ENCODE assay signal across 17 cellular contexts in genomic region chr17:3851461-3852100, GRCh38. TPM values are rescaled to one million over a fixed set of nuclear protein-coding genes. Genes with fewer than 3 reads are reported as not detected.
DNase-seq lines count a peak whose midpoint lies in the region; ATAC-seq and TF ChIP-seq lines count a peak whose summit lies in the region.
"Had no signal": no experiment of that assay in that cellular context is flagged by ENCODE, and none has a peak within 500 bp of the region (broad histone marks: within the 10 kb centered on the region; RNA-seq: fewer than 3 reads in every experiment).

No MANE protein-coding gene starts in this region.

- H3K4me3 ChIP-seq in neuronal stem cell (ENCODE audit: low read length in 2 of 2) = no peak overlapping the region
- no peak overlapping the region for H3K4me3 ChIP-seq in suprapubic skin
- H3K4me3 ChIP-seq: BLaER1 treated with 17β-estradiol and CSF1 and Interleukin-3, amounts not matched to agents 10 nM and 100 nM had no signal

- peak overlapping the region; percentile 78 for H2BK12ac ChIP-seq in neuronal stem cell (ENCODE audit: low read length)

- no CpG with 5 or more reads among the region's 24 CpGs for WGBS in neuronal stem cell (ENCODE audit: extremely low coverage in 2 of 2, insufficient read length in 2 of 2, insufficient replicate concordance in 1 of 2), 2 donors
- 75% methylated on average over 24 of the region's 24 CpGs for WGBS in suprapubic skin

- peak overlapping the region; percentile 18 for H2BK15ac ChIP-seq in neuronal stem cell (ENCODE audit: low read length)

- H4K8ac ChIP-seq in neuronal stem cell (ENCODE audit: low read depth, low read length) = no peak overlapping the region

- H3K36me3 Mint-ChIP-seq in activated naive CD4-positive, alpha-beta T cell treated with anti-CD3 and anti-CD28 coated beads, Interleukin-2, amount 50 U/mL, for 72 hours = no peaks in the 10 kb centered on the region
- H3K36me3 Mint-ChIP-seq in activated B cell treated with CpG ODN at 0.5 μM for 24 hours (ENCODE audit: low read depth) = no peaks in the 10 kb centered on the region
- H3K36me3 Mint-ChIP-seq: CD4-positive, CD25-positive, alpha-beta regulatory T cell; IgD-negative memory B cell had no signal

- no peak overlapping the region for H4K91ac ChIP-seq in neuronal stem cell (ENCODE audit: low read depth, low read length, poor library complexity)

- peak overlapping the region; percentile 95 for H2AK5ac ChIP-seq in neuronal stem cell (ENCODE audit: low read depth, low read length)

- H3K9ac ChIP-seq in neuronal stem cell (ENCODE audit: low read depth, low read length, poor library complexity) = no peak overlapping the region

- TF ChIP-seq EP300 in suprapubic skin (IDR thresholded peaks at IDR 0.05) = no peak

- no peak overlapping the region for H3K23ac ChIP-seq in neuronal stem cell (ENCODE audit: low read depth, low read length, poor library complexity)

- no peak for TF ChIP-seq POLR2A in suprapubic skin (IDR thresholded peaks at IDR 0.05)

- intact Hi-C loops in activated B cell treated with CpG ODN at 0.5 μM for 24 hours (cut with micrococcal nuclease) = no loop called here

- no peaks in the 10 kb centered on the region for H3K4me1 ChIP-seq in neuronal stem cell (ENCODE audit: control insufficient read depth in 2 of 2, insufficient read depth in 1 of 2, low read depth in 1 of 2, low read length in 2 of 2)
- H3K4me1 ChIP-seq in suprapubic skin = peaks cover 2% of the 10 kb centered on the region

- H2AFZ ChIP-seq in neuronal stem cell (ENCODE audit: low read length) = no peak overlapping the region

- no peak overlapping the region for H3K27ac ChIP-seq in neuronal stem cell (replicated peaks; ENCODE audit: low read length)
- no peak overlapping the region for H3K27ac ChIP-seq in suprapubic skin
- H3K27ac ChIP-seq: BLaER1 treated with 17β-estradiol and CSF1 and Interleukin-3, amounts not matched to agents 10 nM and 100 nM had no signal

- no peak overlapping the region for H3K4me3 Mint-ChIP-seq in activated B cell treated with CpG ODN at 0.5 μM for 24 hours
- H3K4me3 Mint-ChIP-seq: CD4-positive, CD25-positive, alpha-beta regulatory T cell; H9; IgD-negative memory B cell had no signal

- H3K27ac Mint-ChIP-seq in activated naive CD4-positive, alpha-beta T cell treated with anti-CD3 and anti-CD28 coated beads, Interleukin-2, amount 50 U/mL, for 72 hours = peak overlapping the region; percentile 6 to 70
- peak overlapping the region; percentile 66 for H3K27ac Mint-ChIP-seq in activated B cell treated with CpG ODN at 0.5 μM for 24 hours
- H3K27ac Mint-ChIP-seq: IgD-negative memory B cell had no signal

- no peaks in the 10 kb centered on the region for H3K36me3 ChIP-seq in neuronal stem cell (replicated peaks in 1 of 2; ENCODE audit: control insufficient read depth in 2 of 2, insufficient read depth in 2 of 2, low read length in 2 of 2)
- no peaks in the 10 kb centered on the region for H3K36me3 ChIP-seq in suprapubic skin
- H3K36me3 ChIP-seq: BLaER1 treated with 17β-estradiol and CSF1 and Interleukin-3, amounts not matched to agents 10 nM and 100 nM had no signal

- DNase-seq in activated naive CD4-positive, alpha-beta T cell treated with anti-CD3 and anti-CD28 coated beads, Interleukin-2, amount 50 U/mL, for 72 hours (ENCODE audit: low spot score in 2 of 2) = no peak
- no peak for DNase-seq in activated naive CD4-positive, alpha-beta T cell (lab: John Stamatoyannopoulos, UW)
- DNase-seq in activated B cell treated with CpG ODN at 0.5 μM for 24 hours = no peak
- no peak for DNase-seq in neuronal stem cell (ENCODE audit: low spot score)
- DNase-seq in suprapubic skin (ENCODE audit: low spot score in 2 of 2) = peak; percentile 52 to 54
- DNase-seq in COR-L47 (lab: John Stamatoyannopoulos, UW) = no peak
- no peak for DNase-seq in NCI-H2227 (lab: John Stamatoyannopoulos, UW; ENCODE audit: unreplicated experiment)
- DNase-seq: ACHN; Calu3; CD4-positive, CD25-positive, alpha-beta regulatory T cell; DMS 273 treated with DMSO at 0.1 percent for 48 hours; EL; GOT3; H9 had no signal

- no peak for ATAC-seq in activated naive CD4-positive, alpha-beta T cell treated with anti-CD3 and anti-CD28 coated beads, Interleukin-2, amount 50 U/mL, for 72 hours
- ATAC-seq in activated B cell treated with CpG ODN at 0.5 μM for 24 hours (ENCODE audit: low read depth) (no peak), HG03442 (IDR thresholded peaks at IDR 0.05; ENCODE audit: unreplicated experiment) (no peak)

- peak overlapping the region; percentile 47 for H3K14ac ChIP-seq in neuronal stem cell (ENCODE audit: low read length)

- peaks cover 0 to 1% (median 0%) of the 10 kb centered on the region in 3 experiments for H3K27me3 ChIP-seq in neuronal stem cell (ENCODE audit: control insufficient read depth in 3 of 3, insufficient read depth in 3 of 3, low read depth in 1 of 3, low read length in 3 of 3)
- no peaks in the 10 kb centered on the region for H3K27me3 ChIP-seq in suprapubic skin
- H3K27me3 ChIP-seq: BLaER1 treated with 17β-estradiol and CSF1 and Interleukin-3, amounts not matched to agents 10 nM and 100 nM had no signal

- H3K4ac ChIP-seq in neuronal stem cell (ENCODE audit: low read length) = no peak overlapping the region

- no peaks in the 10 kb centered on the region for H3K9me3 Mint-ChIP-seq in activated naive CD4-positive, alpha-beta T cell treated with anti-CD3 and anti-CD28 coated beads, Interleukin-2, amount 50 U/mL, for 72 hours
- no peaks in the 10 kb centered on the region for H3K9me3 Mint-ChIP-seq in activated B cell treated with CpG ODN at 0.5 μM for 24 hours
- H3K9me3 Mint-ChIP-seq: CD4-positive, CD25-positive, alpha-beta regulatory T cell; IgD-negative memory B cell had no signal

- H3K4me2 ChIP-seq in neuronal stem cell (ENCODE audit: insufficient read depth, low read length, poor library complexity, severe bottlenecking) = no peak overlapping the region

- H3K79me1 ChIP-seq in neuronal stem cell (ENCODE audit: low read depth, low read length) = no peaks in the 10 kb centered on the region

- no peaks in the 10 kb centered on the region for H3K4me1 Mint-ChIP-seq in activated B cell treated with CpG ODN at 0.5 μM for 24 hours

- no peak for TF ChIP-seq CTCF in activated B cell treated with CpG ODN at 0.5 μM for 24 hours (IDR thresholded peaks at IDR 0.05)
- TF ChIP-seq CTCF in suprapubic skin (IDR thresholded peaks at IDR 0.05) = no peak

- peaks cover 0 to 1% of the 10 kb centered on the region in 2 donors for H3K9me3 ChIP-seq in neuronal stem cell (replicated peaks in 1 of 2; ENCODE audit: control insufficient read depth in 2 of 2, insufficient read depth in 1 of 2, low read depth in 1 of 2, low read length in 2 of 2)
- H3K9me3 ChIP-seq in suprapubic skin = no peaks in the 10 kb centered on the region
- H3K9me3 ChIP-seq: BLaER1 treated with 17β-estradiol and CSF1 and Interleukin-3, amounts not matched to agents 10 nM and 100 nM had no signal

- POLR2A ChIA-PET in activated B cell treated with CpG ODN at 0.5 μM for 24 hours (lab: Charles Lee) = no interaction called here

- CTCF ChIA-PET in activated B cell treated with CpG ODN at 0.5 μM for 24 hours (lab: Charles Lee) = interaction anchor here (1.2 kb wide), 1 partner anchor 8 kb away, joined by 3 read pairs; no protein-coding TSS in a partner anchor

- no peak overlapping the region for H2BK5ac ChIP-seq in neuronal stem cell (ENCODE audit: low read length)

- H2BK120ac ChIP-seq in neuronal stem cell (ENCODE audit: low read depth, low read length) = peak overlapping the region; percentile 87

- H3K18ac ChIP-seq in neuronal stem cell (ENCODE audit: low read length) = no peak overlapping the region

- H3K27me3 Mint-ChIP-seq in activated B cell treated with CpG ODN at 0.5 μM for 24 hours = peaks cover 5% of the 10 kb centered on the region

RNA-seq across cellular contexts. Expression of gene NCBP3, which starts 5.5 kb away (rescaled TPM):
- total RNA-seq in activated naive CD4-positive, alpha-beta T cell treated with anti-CD3 and anti-CD28 coated beads, Interleukin-2, amount 50 U/mL, for 72 hours = 10 to 100 TPM; 35.4 to 44.4 TPM
- total RNA-seq in activated B cell treated with CpG ODN at 0.5 μM for 24 hours = 49.5 TPM in 2 replicates
- 32.2 TPM for polyA plus RNA-seq in neuronal stem cell (2013, experiment 1 of 2)
- 31.9 TPM for polyA plus RNA-seq in neuronal stem cell (2013, experiment 2 of 2)
- 10 to 100 TPM; 15.4 to 41.8 (median 26.1) TPM for total RNA-seq in suprapubic skin

RNA-seq across cellular contexts. Expression of gene CAMKK1, which starts 41.3 kb away (rescaled TPM):
- 1 to 10 TPM; 3.8 to 6.9 TPM for total RNA-seq in activated naive CD4-positive, alpha-beta T cell treated with anti-CD3 and anti-CD28 coated beads, Interleukin-2, amount 50 U/mL, for 72 hours
- total RNA-seq in activated B cell treated with CpG ODN at 0.5 μM for 24 hours (4.3 and 6.1 TPM in 2 replicates), suprapubic skin (10 to 100 TPM; 10.8 to 17.3 (median 12.9) TPM)
- polyA plus RNA-seq in neuronal stem cell (2013, experiment 1 of 2) = 4.8 TPM
- polyA plus RNA-seq in neuronal stem cell (2013, experiment 2 of 2) = 5.0 TPM

RNA-seq across cellular contexts. Expression of gene ITGAE, which starts 50.6 kb away (rescaled TPM):
- 10 to 100 TPM; 36.7 to 48.0 TPM for total RNA-seq in activated naive CD4-positive, alpha-beta T cell treated with anti-CD3 and anti-CD28 coated beads, Interleukin-2, amount 50 U/mL, for 72 hours
- total RNA-seq in activated B cell treated with CpG ODN at 0.5 μM for 24 hours (42.9 and 45.3 TPM in 2 replicates), suprapubic skin (10 to 100 TPM; 14.0 to 20.7 (median 14.4) TPM)
- polyA plus RNA-seq in neuronal stem cell (2013, experiment 1 of 2) = 59.7 TPM
- polyA plus RNA-seq in neuronal stem cell (2013, experiment 2 of 2) = 59.3 TPM

Comparison
In these comparisons a context has a peak if more than half of its experiments do, and no peak if none do; other contexts are left out.
1. DNase-seq: peak in suprapubic skin (2 of 2); none in activated naive CD4-positive, alpha-beta T cell treated with anti-CD3 and anti-CD28 coated beads, Interleukin-2, amount 50 U/mL, for 72 hours (0 of 2), activated naive CD4-positive, alpha-beta T cell (0 of 4), activated B cell treated with CpG ODN at 0.5 μM for 24 hours (single experiment), neuronal stem cell (single experiment), COR-L47 (single experiment) and NCI-H2227 (single experiment).